1 cellular context compared by ENCODE assay signal in genomic region chr5:62376064-62376463, GRCh38.
TF ChIP-seq lines count a peak whose summit lies in the region.

No MANE protein-coding gene starts in this region.

TF ChIP-seq in K562, 482 proteins besides CTCF, POLR2A, EP300 and RAD21 (continued from another document):
- TF ChIP-seq ARID1B (IDR thresholded peaks at IDR 0.05) (peak; percentile 76), KLF16 (IDR thresholded peaks at IDR 0.05) (no peak), ZFP91 (CRISPR knock-in tag; IDR thresholded peaks at IDR 0.05) (no peak), YY1 (IDR thresholded peaks at IDR 0.05; ENCODE audit: borderline replicate concordance in 1 of 3, control insufficient read depth in 1 of 3, extremely low read depth in 1 of 3, insufficient read depth in 3 of 3, insufficient read length in 1 of 3, insufficient replicate concordance in 2 of 3, low read depth in 1 of 3, low read length in 2 of 3) (peak in 1 of 3 experiments; percentile 21), NFE2L1 (tag; IDR thresholded peaks at IDR 0.05; ENCODE audit: borderline replicate concordance, low read depth) (peak; percentile 85), ZNF41 (CRISPR knock-in tag; conservative IDR thresholded peaks at IDR 0.05) (no peak), ZZZ3 (IDR thresholded peaks at IDR 0.05) (0 out of 2 replicates have a peak, but pooled peaks have one; percentile 42), KDM1A (IDR thresholded peaks at IDR 0.05) (0 out of 4 replicates have a peak, but pooled peaks of 1 of the 2 experiments have one; percentile 24), MAFG (tag; conservative IDR thresholded peaks at IDR 0.05) (peak; percentile 97), MCM2 (IDR thresholded peaks at IDR 0.05; ENCODE audit: low read depth) (no peak), FOSL1 (tag; conservative IDR thresholded peaks at IDR 0.05) (peak; percentile 46), SMAD3 (CRISPR knock-in tag; conservative IDR thresholded peaks at IDR 0.05) (no peak), TCF3 (CRISPR knock-in tag; IDR thresholded peaks at IDR 0.05) (no peak), JUN (IDR thresholded peaks at IDR 0.05; ENCODE audit: borderline replicate concordance, low read depth, low read length) (peak; percentile 43; the same call in 1 of the 2 replicates), JUN (CRISPR knock-in tag; IDR thresholded peaks at IDR 0.05; ENCODE audit: borderline replicate concordance) (no peak), DPF2 (IDR thresholded peaks at IDR 0.05) (peak; percentile 83), SOX6 (IDR thresholded peaks at IDR 0.05) (peak; percentile 39; the same call in 1 of the 2 replicates), NFE2 (IDR thresholded peaks at IDR 0.05; ENCODE audit: low read depth) (peak; percentile 96), ZNF347 (CRISPR knock-in tag; IDR thresholded peaks at IDR 0.05; ENCODE audit: low read depth) (no peak), FOXJ2 (tag; IDR thresholded peaks at IDR 0.05) (no peak), ATF7 (IDR thresholded peaks at IDR 0.05) (peak; percentile 83), SAFB2 (IDR thresholded peaks at IDR 0.05; ENCODE audit: borderline replicate concordance, low read depth, low read length, severe bottlenecking) (no peak), ZNF592 (IDR thresholded peaks at IDR 0.05) (peak; percentile 73), MAFK (IDR thresholded peaks at IDR 0.05; ENCODE audit: low read length) (peak; percentile 87), SMARCE1 (IDR thresholded peaks at IDR 0.05) (peak; percentile 46; the same call in 1 of the 2 replicates), NONO (IDR thresholded peaks at IDR 0.05; ENCODE audit: low read depth in 2 of 2, low read length in 1 of 2) (no peak), THRAP3 (IDR thresholded peaks at IDR 0.05; ENCODE audit: borderline replicate concordance) (0 out of 2 replicates have a peak, but pooled peaks have one; percentile 40), ZNF551 (CRISPR knock-in tag; IDR thresholded peaks at IDR 0.05) (no peak), ZNF561 (CRISPR knock-in tag; conservative IDR thresholded peaks at IDR 0.05) (no peak), C11orf30 (IDR thresholded peaks at IDR 0.05; ENCODE audit: low read depth) (peak; percentile 93), KLF6 (CRISPR knock-in tag; IDR thresholded peaks at IDR 0.05; ENCODE audit: borderline replicate concordance) (no peak), CREM (IDR thresholded peaks at IDR 0.05; ENCODE audit: low read depth) (peak; percentile 21; the same call in 1 of the 2 replicates), CBFA2T3 (IDR thresholded peaks at IDR 0.05) (no peak), RBM25 (IDR thresholded peaks at IDR 0.05; ENCODE audit: low read depth, low read length, severe bottlenecking) (no peak)
- TF ChIP-seq, protein P1, sequence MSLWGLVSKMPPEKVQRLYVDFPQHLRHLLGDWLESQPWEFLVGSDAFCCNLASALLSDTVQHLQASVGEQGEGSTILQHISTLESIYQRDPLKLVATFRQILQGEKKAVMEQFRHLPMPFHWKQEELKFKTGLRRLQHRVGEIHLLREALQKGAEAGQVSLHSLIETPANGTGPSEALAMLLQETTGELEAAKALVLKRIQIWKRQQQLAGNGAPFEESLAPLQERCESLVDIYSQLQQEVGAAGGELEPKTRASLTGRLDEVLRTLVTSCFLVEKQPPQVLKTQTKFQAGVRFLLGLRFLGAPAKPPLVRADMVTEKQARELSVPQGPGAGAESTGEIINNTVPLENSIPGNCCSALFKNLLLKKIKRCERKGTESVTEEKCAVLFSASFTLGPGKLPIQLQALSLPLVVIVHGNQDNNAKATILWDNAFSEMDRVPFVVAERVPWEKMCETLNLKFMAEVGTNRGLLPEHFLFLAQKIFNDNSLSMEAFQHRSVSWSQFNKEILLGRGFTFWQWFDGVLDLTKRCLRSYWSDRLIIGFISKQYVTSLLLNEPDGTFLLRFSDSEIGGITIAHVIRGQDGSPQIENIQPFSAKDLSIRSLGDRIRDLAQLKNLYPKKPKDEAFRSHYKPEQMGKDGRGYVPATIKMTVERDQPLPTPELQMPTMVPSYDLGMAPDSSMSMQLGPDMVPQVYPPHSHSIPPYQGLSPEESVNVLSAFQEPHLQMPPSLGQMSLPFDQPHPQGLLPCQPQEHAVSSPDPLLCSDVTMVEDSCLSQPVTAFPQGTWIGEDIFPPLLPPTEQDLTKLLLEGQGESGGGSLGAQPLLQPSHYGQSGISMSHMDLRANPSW (CRISPR knock-in tag; IDR thresholded peaks at IDR 0.05) = no peak
- TF ChIP-seq, protein P2, sequence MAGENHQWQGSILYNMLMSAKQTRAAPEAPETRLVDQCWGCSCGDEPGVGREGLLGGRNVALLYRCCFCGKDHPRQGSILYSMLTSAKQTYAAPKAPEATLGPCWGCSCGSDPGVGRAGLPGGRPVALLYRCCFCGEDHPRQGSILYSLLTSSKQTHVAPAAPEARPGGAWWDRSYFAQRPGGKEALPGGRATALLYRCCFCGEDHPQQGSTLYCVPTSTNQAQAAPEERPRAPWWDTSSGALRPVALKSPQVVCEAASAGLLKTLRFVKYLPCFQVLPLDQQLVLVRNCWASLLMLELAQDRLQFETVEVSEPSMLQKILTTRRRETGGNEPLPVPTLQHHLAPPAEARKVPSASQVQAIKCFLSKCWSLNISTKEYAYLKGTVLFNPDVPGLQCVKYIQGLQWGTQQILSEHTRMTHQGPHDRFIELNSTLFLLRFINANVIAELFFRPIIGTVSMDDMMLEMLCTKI (IDR thresholded peaks at IDR 0.05; ENCODE audit: partially characterized antibody) = no peak
- TF ChIP-seq, protein P3, sequence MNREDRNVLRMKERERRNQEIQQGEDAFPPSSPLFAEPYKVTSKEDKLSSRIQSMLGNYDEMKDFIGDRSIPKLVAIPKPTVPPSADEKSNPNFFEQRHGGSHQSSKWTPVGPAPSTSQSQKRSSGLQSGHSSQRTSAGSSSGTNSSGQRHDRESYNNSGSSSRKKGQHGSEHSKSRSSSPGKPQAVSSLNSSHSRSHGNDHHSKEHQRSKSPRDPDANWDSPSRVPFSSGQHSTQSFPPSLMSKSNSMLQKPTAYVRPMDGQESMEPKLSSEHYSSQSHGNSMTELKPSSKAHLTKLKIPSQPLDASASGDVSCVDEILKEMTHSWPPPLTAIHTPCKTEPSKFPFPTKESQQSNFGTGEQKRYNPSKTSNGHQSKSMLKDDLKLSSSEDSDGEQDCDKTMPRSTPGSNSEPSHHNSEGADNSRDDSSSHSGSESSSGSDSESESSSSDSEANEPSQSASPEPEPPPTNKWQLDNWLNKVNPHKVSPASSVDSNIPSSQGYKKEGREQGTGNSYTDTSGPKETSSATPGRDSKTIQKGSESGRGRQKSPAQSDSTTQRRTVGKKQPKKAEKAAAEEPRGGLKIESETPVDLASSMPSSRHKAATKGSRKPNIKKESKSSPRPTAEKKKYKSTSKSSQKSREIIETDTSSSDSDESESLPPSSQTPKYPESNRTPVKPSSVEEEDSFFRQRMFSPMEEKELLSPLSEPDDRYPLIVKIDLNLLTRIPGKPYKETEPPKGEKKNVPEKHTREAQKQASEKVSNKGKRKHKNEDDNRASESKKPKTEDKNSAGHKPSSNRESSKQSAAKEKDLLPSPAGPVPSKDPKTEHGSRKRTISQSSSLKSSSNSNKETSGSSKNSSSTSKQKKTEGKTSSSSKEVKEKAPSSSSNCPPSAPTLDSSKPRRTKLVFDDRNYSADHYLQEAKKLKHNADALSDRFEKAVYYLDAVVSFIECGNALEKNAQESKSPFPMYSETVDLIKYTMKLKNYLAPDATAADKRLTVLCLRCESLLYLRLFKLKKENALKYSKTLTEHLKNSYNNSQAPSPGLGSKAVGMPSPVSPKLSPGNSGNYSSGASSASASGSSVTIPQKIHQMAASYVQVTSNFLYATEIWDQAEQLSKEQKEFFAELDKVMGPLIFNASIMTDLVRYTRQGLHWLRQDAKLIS (CRISPR knock-in tag; IDR thresholded peaks at IDR 0.05) = no peak
- TF ChIP-seq, protein P4, sequence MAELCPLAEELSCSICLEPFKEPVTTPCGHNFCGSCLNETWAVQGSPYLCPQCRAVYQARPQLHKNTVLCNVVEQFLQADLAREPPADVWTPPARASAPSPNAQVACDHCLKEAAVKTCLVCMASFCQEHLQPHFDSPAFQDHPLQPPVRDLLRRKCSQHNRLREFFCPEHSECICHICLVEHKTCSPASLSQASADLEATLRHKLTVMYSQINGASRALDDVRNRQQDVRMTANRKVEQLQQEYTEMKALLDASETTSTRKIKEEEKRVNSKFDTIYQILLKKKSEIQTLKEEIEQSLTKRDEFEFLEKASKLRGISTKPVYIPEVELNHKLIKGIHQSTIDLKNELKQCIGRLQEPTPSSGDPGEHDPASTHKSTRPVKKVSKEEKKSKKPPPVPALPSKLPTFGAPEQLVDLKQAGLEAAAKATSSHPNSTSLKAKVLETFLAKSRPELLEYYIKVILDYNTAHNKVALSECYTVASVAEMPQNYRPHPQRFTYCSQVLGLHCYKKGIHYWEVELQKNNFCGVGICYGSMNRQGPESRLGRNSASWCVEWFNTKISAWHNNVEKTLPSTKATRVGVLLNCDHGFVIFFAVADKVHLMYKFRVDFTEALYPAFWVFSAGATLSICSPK (IDR thresholded peaks at IDR 0.05; ENCODE audit: borderline replicate concordance) = no peak
